In the genomic region with DNA sequence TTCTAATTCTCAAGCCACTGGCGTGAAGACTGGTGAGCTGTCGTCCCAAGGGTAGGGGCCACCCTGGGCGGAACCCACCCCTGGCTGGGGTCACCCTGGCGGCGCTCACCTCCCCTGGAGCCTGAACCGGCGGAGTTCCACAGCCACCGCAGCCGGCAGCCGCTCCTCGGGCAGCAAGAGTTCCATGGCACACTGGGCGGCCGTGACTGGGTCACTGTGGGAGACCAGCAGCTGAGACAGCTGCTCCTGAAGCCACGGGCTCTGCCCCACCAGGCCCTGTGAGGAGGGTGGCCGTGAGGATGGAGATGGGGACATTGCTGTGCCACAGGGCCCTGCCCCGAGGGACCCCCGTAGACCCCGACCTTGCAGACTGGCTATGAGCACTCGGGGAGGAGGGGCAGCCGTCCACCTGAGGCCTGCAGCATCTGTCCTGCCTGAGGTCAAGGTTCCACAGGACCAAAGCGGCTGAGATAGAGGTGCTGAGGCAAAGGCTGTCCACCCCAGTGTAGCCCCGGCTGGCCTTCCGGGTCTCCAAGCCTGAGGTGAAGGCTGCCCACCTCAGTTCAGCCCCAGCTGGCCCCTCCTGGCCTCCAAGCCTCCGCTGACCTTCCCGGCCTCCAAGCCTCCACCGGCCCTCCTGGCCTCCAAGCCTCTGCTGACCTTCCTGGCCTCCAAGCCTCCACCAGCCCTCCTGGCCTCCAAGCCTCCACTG, we compare ENCODE assay signal across 1 cellular context.
TF ChIP-seq lines count a peak whose summit lies in the region.

No MANE protein-coding gene starts in this region.

TF ChIP-seq in HepG2, 621 proteins besides CTCF, POLR2A, EP300 and RAD21:
- TF ChIP-seq, protein P1, sequence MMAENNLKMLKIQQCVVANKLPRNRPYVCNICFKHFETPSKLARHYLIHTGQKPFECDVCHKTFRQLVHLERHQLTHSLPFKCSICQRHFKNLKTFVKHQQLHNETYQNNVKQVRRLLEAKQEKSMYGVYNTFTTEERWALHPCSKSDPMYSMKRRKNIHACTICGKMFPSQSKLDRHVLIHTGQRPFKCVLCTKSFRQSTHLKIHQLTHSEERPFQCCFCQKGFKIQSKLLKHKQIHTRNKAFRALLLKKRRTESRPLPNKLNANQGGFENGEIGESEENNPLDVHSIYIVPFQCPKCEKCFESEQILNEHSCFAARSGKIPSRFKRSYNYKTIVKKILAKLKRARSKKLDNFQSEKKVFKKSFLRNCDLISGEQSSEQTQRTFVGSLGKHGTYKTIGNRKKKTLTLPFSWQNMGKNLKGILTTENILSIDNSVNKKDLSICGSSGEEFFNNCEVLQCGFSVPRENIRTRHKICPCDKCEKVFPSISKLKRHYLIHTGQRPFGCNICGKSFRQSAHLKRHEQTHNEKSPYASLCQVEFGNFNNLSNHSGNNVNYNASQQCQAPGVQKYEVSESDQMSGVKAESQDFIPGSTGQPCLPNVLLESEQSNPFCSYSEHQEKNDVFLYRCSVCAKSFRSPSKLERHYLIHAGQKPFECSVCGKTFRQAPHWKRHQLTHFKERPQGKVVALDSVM (CRISPR knock-in tag; IDR thresholded peaks at IDR 0.05) = peak; percentile 96
- peak; percentile 44; the same call in 1 of the 2 replicates for TF ChIP-seq ZNF225 (CRISPR knock-in tag; IDR thresholded peaks at IDR 0.05)
- TF ChIP-seq ELF4 (CRISPR knock-in tag; IDR thresholded peaks at IDR 0.05; ENCODE audit: borderline replicate concordance) = no peak
- TF ChIP-seq NFKB2 (CRISPR knock-in tag; IDR thresholded peaks at IDR 0.05; ENCODE audit: borderline replicate concordance) = no peak
- TF ChIP-seq ZNF567 (CRISPR knock-in tag; IDR thresholded peaks at IDR 0.05; ENCODE audit: borderline replicate concordance) = no peak
- TF ChIP-seq SYNCRIP (IDR thresholded peaks at IDR 0.05; ENCODE audit: insufficient read depth, low read depth, low read length) = no peak
- TF ChIP-seq, protein P2, sequence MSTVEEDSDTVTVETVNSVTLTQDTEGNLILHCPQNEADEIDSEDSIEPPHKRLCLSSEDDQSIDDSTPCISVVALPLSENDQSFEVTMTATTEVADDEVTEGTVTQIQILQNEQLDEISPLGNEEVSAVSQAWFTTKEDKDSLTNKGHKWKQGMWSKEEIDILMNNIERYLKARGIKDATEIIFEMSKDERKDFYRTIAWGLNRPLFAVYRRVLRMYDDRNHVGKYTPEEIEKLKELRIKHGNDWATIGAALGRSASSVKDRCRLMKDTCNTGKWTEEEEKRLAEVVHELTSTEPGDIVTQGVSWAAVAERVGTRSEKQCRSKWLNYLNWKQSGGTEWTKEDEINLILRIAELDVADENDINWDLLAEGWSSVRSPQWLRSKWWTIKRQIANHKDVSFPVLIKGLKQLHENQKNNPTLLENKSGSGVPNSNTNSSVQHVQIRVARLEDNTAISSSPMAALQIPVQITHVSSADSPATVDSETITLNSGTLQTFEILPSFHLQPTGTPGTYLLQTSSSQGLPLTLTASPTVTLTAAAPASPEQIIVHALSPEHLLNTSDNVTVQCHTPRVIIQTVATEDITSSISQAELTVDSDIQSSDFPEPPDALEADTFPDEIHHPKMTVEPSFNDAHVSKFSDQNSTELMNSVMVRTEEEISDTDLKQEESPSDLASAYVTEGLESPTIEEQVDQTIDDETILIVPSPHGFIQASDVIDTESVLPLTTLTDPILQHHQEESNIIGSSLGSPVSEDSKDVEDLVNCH (CRISPR knock-in tag; IDR thresholded peaks at IDR 0.05) = no peak
- no peak for TF ChIP-seq KDM5A (IDR thresholded peaks at IDR 0.05; ENCODE audit: borderline replicate concordance, low read length)
- no peak for TF ChIP-seq THAP9 (CRISPR knock-in tag; IDR thresholded peaks at IDR 0.05; ENCODE audit: borderline replicate concordance)
- no peak for TF ChIP-seq SP2 (CRISPR knock-in tag; IDR thresholded peaks at IDR 0.05)
- TF ChIP-seq, protein P3, sequence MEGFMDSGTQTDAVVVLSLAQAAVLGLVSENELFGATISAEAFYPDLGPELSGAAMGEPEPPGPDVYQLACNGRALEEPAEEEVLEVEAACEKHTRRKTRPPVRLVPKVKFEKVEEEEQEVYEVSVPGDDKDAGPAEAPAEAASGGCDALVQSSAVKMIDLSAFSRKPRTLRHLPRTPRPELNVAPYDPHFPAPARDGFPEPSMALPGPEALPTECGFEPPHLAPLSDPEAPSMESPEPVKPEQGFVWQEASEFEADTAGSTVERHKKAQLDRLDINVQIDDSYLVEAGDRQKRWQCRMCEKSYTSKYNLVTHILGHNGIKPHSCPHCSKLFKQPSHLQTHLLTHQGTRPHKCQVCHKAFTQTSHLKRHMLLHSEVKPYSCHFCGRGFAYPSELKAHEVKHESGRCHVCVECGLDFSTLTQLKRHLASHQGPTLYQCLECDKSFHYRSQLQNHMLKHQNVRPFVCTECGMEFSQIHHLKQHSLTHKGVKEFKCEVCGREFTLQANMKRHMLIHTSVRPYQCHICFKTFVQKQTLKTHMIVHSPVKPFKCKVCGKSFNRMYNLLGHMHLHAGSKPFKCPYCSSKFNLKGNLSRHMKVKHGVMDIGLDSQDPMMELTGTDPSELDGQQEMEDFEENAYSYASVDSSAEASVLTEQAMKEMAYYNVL (CRISPR knock-in tag; IDR thresholded peaks at IDR 0.05; ENCODE audit: borderline replicate concordance) = no peak
- no peak for TF ChIP-seq ZNF33A (CRISPR knock-in tag; IDR thresholded peaks at IDR 0.05; ENCODE audit: borderline replicate concordance)
